In the genomic region with DNA sequence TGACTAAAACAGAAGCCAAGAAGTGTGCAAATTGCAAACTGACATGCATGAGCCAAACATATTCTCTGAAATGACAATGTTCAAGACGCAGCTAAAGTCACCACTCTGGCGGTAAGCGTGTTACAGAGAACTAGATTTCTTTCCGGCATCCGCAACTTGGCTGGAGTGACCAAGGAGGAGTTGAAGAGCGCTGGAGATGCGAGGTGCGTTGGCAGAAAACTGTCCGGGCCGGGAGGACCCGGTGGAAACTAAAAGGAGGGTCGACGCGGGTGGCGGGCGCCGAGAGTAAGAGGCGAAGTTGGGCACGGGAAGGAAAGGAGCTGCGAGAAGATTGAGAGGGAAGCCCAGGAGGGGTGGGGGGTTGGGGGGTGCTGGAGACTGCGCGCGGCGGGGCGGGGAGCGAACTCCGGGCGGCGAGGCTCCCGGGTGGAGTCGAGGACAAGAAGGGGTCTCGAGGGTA, we compare ENCODE assay signal across 8 cellular contexts. TPM values are rescaled to one million over a fixed set of nuclear protein-coding genes. Genes with fewer than 3 reads are reported as not detected.
DNase-seq lines count a peak whose midpoint lies in the region; ATAC-seq and TF ChIP-seq lines count a peak whose summit lies in the region.

No MANE protein-coding gene starts in this region.

- CTCF ChIA-PET in CD4-positive, alpha-beta memory T cell (lab: Charles Lee; ENCODE audit: partially characterized antibody), result interaction anchor here (0.8 to 1.8 kb wide), 4 partner anchors 20 to 722 kb away, joined by 3 to 6 read pairs (median 5); a partner anchor contains a TSS

- POLR2A ChIA-PET in CD4-positive, alpha-beta memory T cell (lab: Charles Lee; ENCODE audit: partially characterized antibody), result interaction anchor here (0.8 to 1.9 kb wide), 4 partner anchors 51 to 1278 kb away, joined by 3 to 30 read pairs (median 3); a partner anchor contains a TSS

- DNase-seq in CD4-positive, alpha-beta memory T cell, result peak; percentile 27 to 51 (median 34)
- peak; percentile 50 for DNase-seq in NCI-H146 (lab: John Stamatoyannopoulos, UW)
- DNase-seq in activated T-helper 9 cell treated with anti-CD3 and anti-CD28 coated beads, Interleukin-2, amount 50 U/mL, for 16 hours (ENCODE audit: low read depth), result peak; percentile 19
- peak; percentile 14 for DNase-seq in left ventricle myocardium inferior
- peak; percentile 51 for DNase-seq in retina
- DNase-seq in globus pallidus (ENCODE audit: low spot score), result no peak

- H3K27ac Mint-ChIP-seq in CD4-positive, alpha-beta memory T cell, result peak overlapping the region; percentile 92 to 99 (median 94)

- H3K4me3 Mint-ChIP-seq in CD4-positive, alpha-beta memory T cell, result peak overlapping the region; percentile 95 to 100 (median 98)

- H3K4me3 ChIP-seq in CD4-positive, alpha-beta memory T cell (ENCODE audit: low read length in 2 of 2), result peak overlapping the region; percentile 71 to 74
- peak overlapping the region; percentile 88 for H3K4me3 ChIP-seq in left ventricle myocardium inferior

- peak; percentile 9 for ATAC-seq in GM21390 (IDR thresholded peaks at IDR 0.05; ENCODE audit: unreplicated experiment)
- ATAC-seq in HG02973 (IDR thresholded peaks at IDR 0.05; ENCODE audit: unreplicated experiment), result no peak

- H3K36me3 ChIP-seq in CD4-positive, alpha-beta memory T cell (ENCODE audit: insufficient read depth, low read length), result no peaks in the 10 kb centered on the region
- H3K36me3 ChIP-seq in left ventricle myocardium inferior, result no peaks in the 10 kb centered on the region

- intact Hi-C loops in CD4-positive, alpha-beta memory T cell (cut with micrococcal nuclease), result loop anchor here (5.0 to 10.0 kb wide), 3 partner anchors 333 to 1000 kb away; a partner anchor contains a TSS
- intact Hi-C loops in left ventricle myocardium inferior (cut with micrococcal nuclease), result no loop called here

- no peaks in the 10 kb centered on the region for H3K9me3 Mint-ChIP-seq in CD4-positive, alpha-beta memory T cell

- TF ChIP-seq CTCF in left ventricle myocardium inferior (IDR thresholded peaks at IDR 0.05; ENCODE audit: borderline replicate concordance), result no peak

- peaks cover 55% of the 10 kb centered on the region for H3K4me1 ChIP-seq in CD4-positive, alpha-beta memory T cell (ENCODE audit: insufficient read depth, low read length)
- H3K4me1 ChIP-seq in left ventricle myocardium inferior, result peaks cover 49% of the 10 kb centered on the region

- no peaks in the 10 kb centered on the region for H3K27me3 ChIP-seq in CD4-positive, alpha-beta memory T cell (ENCODE audit: insufficient read depth, low read length)
- no peaks in the 10 kb centered on the region for H3K27me3 ChIP-seq in left ventricle myocardium inferior (ENCODE audit: low read depth)

- peaks cover 40 to 57% (median 48%) of the 10 kb centered on the region in 4 donors for H3K4me1 Mint-ChIP-seq in CD4-positive, alpha-beta memory T cell

- peak overlapping the region; percentile 87 for H3K27ac ChIP-seq in CD4-positive, alpha-beta memory T cell (ENCODE audit: low read depth, low read length)
- peak overlapping the region; percentile 48 for H3K27ac ChIP-seq in left ventricle myocardium inferior (replicated peaks)

- H3K27me3 Mint-ChIP-seq in CD4-positive, alpha-beta memory T cell, result no peaks in the 10 kb centered on the region

- no peaks in the 10 kb centered on the region for H3K9me3 ChIP-seq in CD4-positive, alpha-beta memory T cell (ENCODE audit: control insufficient read depth in 1 of 2, low read length in 2 of 2)
- H3K9me3 ChIP-seq in left ventricle myocardium inferior (replicated peaks), result no peaks in the 10 kb centered on the region

- H3K36me3 Mint-ChIP-seq in CD4-positive, alpha-beta memory T cell, result peaks cover 0 to 4% of the 10 kb centered on the region in 2 donors

RNA-seq across cellular contexts. Expression of a gene that starts 0.8 kb away (rescaled TPM):
- 10 to 100 TPM; 61.4 to 64.3 TPM for total RNA-seq in CD4-positive, alpha-beta memory T cell
- 10 to 100 TPM; 61.3 to 68.8 TPM for polyA plus RNA-seq in CD4-positive, alpha-beta memory T cell
- 3.2 TPM for total RNA-seq in left ventricle myocardium inferior

RNA-seq across cellular contexts. Expression of a gene that starts 52.0 kb away (rescaled TPM):
- total RNA-seq in CD4-positive, alpha-beta memory T cell, result 10 to 100 TPM; 16.9 to 19.2 TPM
- polyA plus RNA-seq in CD4-positive, alpha-beta memory T cell, result 10 to 100 TPM; 46.8 to 78.9 TPM
- total RNA-seq in left ventricle myocardium inferior, result 45.4 TPM

Comparison
In these comparisons a context has a peak if more than half of its experiments do, and no peak if none do; other contexts are left out.
1. RNA of a gene that starts 0.8 kb away (total RNA-seq): 61.4 to 64.3 TPM in CD4-positive, alpha-beta memory T cell; 3.2 TPM in left ventricle myocardium inferior (single experiment); every median in the first group is over 10 times any median in the second.